8 cellular contexts compared by ENCODE assay signal in the genomic region with DNA sequence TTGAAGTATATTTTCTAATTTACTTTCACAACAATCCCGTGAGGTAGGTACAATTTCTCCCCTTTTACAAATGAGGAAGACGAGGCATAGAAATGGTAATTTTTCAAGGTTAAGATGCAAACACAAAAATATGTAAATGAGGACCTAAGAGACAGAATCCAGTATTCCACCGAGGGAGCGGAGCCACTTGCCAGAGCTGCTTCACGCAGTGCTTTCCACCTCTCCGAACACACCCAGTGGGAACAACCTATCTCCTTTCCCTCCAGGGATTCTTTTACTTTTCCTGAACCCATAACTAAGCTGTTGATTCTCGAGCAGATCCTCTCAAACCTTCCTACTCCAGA. TPM values are rescaled to one million over a fixed set of nuclear protein-coding genes. Genes with fewer than 3 reads are reported as not detected.
A peak's percentile ranks its signal among the peaks of the same experiment; 100 is the strongest.
DNase-seq lines count a peak whose midpoint lies in the region; ATAC-seq and TF ChIP-seq lines count a peak whose summit lies in the region.

No MANE protein-coding gene starts in this region.

- no peaks in the 10 kb centered on the region for H3K9me3 ChIP-seq in OCI-LY3 (ENCODE audit: insufficient read depth, low read length)
- no peaks in the 10 kb centered on the region for H3K9me3 ChIP-seq in esophagus (ENCODE audit: control insufficient read depth in 2 of 2, insufficient read depth in 1 of 2, low read depth in 1 of 2, low read length in 1 of 2)
- H3K9me3 ChIP-seq in ovary = no peaks in the 10 kb centered on the region

- H3K4me1 ChIP-seq in OCI-LY3 (ENCODE audit: low read length) = peaks cover 53% of the 10 kb centered on the region
- H3K4me1 ChIP-seq in esophagus (ENCODE audit: control insufficient read depth in 2 of 2, insufficient read depth in 2 of 2, low read length in 1 of 2) = peaks cover 0 to 5% of the 10 kb centered on the region in 2 donors
- peaks cover 5% of the 10 kb centered on the region for H3K4me1 ChIP-seq in ovary (ENCODE audit: insufficient read depth)

- TF ChIP-seq CTCF in OCI-LY3 (IDR thresholded peaks at IDR 0.05; ENCODE audit: low read depth, low read length) (no peak), ovary (IDR thresholded peaks at IDR 0.05) (no peak)

- peaks cover 63% of the 10 kb centered on the region for H3K79me2 ChIP-seq in OCI-LY3 (ENCODE audit: low read length)

- WGBS in esophagus, 2 donors = 9 to 13% methylated on average over 7 of the region's 7 CpGs
- WGBS in ovary, 3 donors = 4 to 9% (median 5%) methylated on average over 7 of the region's 7 CpGs

- H3K27ac ChIP-seq in OCI-LY3 (ENCODE audit: low read length) (peak overlapping the region; percentile 66; the same call in 1 of the 2 replicates), esophagus (ENCODE audit: low read depth in 2 of 2, low read length in 1 of 2) (no peak overlapping the region), ovary (no peak overlapping the region)

- peak; percentile 50 for DNase-seq in COLO668 (lab: John Stamatoyannopoulos, UW; ENCODE audit: unreplicated experiment)
- DNase-seq in ovary = no peak

- H3K4me3 ChIP-seq in OCI-LY3 (ENCODE audit: low read length) (peak overlapping the region; percentile 93), esophagus (ENCODE audit: low read depth in 1 of 2, low read length in 2 of 2) (peak overlapping the region; percentile 62 to 76), ovary (peak overlapping the region; percentile 65)

- no peak for ATAC-seq in GM18502 (IDR thresholded peaks at IDR 0.05; ENCODE audit: poor library complexity, unreplicated experiment)
- no peak for ATAC-seq in GM18519 (IDR thresholded peaks at IDR 0.05; ENCODE audit: low FRiP score, unreplicated experiment)
- no peak for ATAC-seq in HG02884 (IDR thresholded peaks at IDR 0.05; ENCODE audit: unreplicated experiment)
- ATAC-seq in GM18868 (IDR thresholded peaks at IDR 0.05; ENCODE audit: unreplicated experiment) = no peak

- no peak for TF ChIP-seq EP300 in ovary (IDR thresholded peaks at IDR 0.05)

- no peak for TF ChIP-seq POLR2A in ovary (IDR thresholded peaks at IDR 0.05)

- no peaks in the 10 kb centered on the region for H3K36me3 ChIP-seq in OCI-LY3 (replicated peaks; ENCODE audit: low read depth, low read length)
- no peaks in the 10 kb centered on the region for H3K36me3 ChIP-seq in esophagus (ENCODE audit: control insufficient read depth in 2 of 2, insufficient read depth in 2 of 2, low read length in 1 of 2)
- no peaks in the 10 kb centered on the region for H3K36me3 ChIP-seq in ovary

- peaks cover 53% of the 10 kb centered on the region for H4K20me1 ChIP-seq in OCI-LY3 (ENCODE audit: insufficient read depth, low read length)

- H3K4me2 ChIP-seq in OCI-LY3 (ENCODE audit: low read length) = peak overlapping the region; percentile 85

- no peak overlapping the region for H2AFZ ChIP-seq in OCI-LY3 (ENCODE audit: low read depth, low read length)

- H3K27me3 ChIP-seq in OCI-LY3 (ENCODE audit: low read depth, low read length) = no peaks in the 10 kb centered on the region
- H3K27me3 ChIP-seq in esophagus (ENCODE audit: control insufficient read depth in 1 of 2, insufficient read depth in 2 of 2, low read length in 2 of 2) = no peaks in the 10 kb centered on the region
- no peaks in the 10 kb centered on the region for H3K27me3 ChIP-seq in ovary

- peak overlapping the region; percentile 86 for H3K9ac ChIP-seq in OCI-LY3 (ENCODE audit: low read length)

- intact Hi-C loops in ovary (cut with DNase I) = no loop called here

RNA-seq across cellular contexts. Expression of a gene that starts 1.6 kb away (rescaled TPM):
- polyA plus RNA-seq in esophagus (1 to 10 TPM; 1.0 to 1.5 TPM), ovary (1 to 10 TPM; 4.6 to 7.9 TPM)
- 10 to 100 TPM; 13.9 to 21.9 (median 19.1) TPM for total RNA-seq in ovary
